In the genomic region with DNA sequence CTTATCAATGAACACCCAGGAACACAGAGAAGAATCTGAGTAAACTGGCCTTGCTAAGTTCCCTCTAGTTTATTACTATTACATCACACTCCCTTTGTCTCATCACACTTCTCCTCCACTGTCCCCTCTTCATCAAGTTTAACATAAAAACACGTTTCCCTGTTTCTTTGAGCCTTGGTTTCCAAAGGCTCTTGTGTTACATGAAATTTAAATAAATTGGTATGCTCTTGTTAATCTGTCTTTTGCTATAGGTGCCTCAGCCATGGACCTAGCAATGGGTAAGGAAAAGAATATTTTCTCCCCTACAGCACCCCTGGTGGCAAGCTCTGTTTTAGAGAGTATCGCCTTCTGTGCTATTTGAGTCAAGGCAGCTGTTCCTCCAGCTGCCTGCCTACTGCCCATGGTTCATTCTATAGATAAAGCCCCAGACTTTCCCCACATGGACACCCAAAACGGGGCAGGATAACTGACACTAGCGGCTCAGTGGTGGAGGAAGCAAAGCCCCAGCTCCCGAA, we compare ENCODE assay signal across 8 cellular contexts. TPM values are rescaled to one million over a fixed set of nuclear protein-coding genes. Genes with fewer than 3 reads are reported as not detected.
DNase-seq lines count a peak whose midpoint lies in the region; ATAC-seq, FAIRE-seq and TF ChIP-seq lines count a peak whose summit lies in the region.

No MANE protein-coding gene starts in this region.

- ATAC-seq in left lung (peak; percentile 68), GM21723 (IDR thresholded peaks at IDR 0.05; ENCODE audit: unreplicated experiment) (no peak)

- H2AFZ ChIP-seq in KMS-11 (ENCODE audit: low read depth) = no peak overlapping the region

- H3K27ac ChIP-seq in KMS-11 (no peak overlapping the region), left lung (no peak overlapping the region)

- H3K4me1 Mint-ChIP-seq in activated naive CD4-positive, alpha-beta T cell treated with anti-CD3 and anti-CD28 coated beads, Interleukin-2, amount 10 ng/mL, durations not matched to agents 7 days and 5 days = no peaks in the 10 kb centered on the region

- TF ChIP-seq CTCF in KMS-11 (conservative IDR thresholded peaks at IDR 0.05; ENCODE audit: low read depth, low read length) (0 out of 2 replicates have a peak, but pooled peaks have one; percentile 24), left lung (IDR thresholded peaks at IDR 0.05) (peak in 1 of 2 donors; percentile 25)

- no peaks in the 10 kb centered on the region for H3K27me3 ChIP-seq in KMS-11 (ENCODE audit: insufficient read depth, low read depth)
- H3K27me3 ChIP-seq in left lung = no peaks in the 10 kb centered on the region

- intact Hi-C loops in left lung (cut with DNase I) = no loop called here

- no peaks in the 10 kb centered on the region for H4K20me1 ChIP-seq in KMS-11 (ENCODE audit: insufficient read depth)

- DNase-seq in AG08396 (ENCODE audit: low spot score) (peak; percentile 53), GM03348 (ENCODE audit: low spot score) (peak; percentile 42), left lung (no peak), GM19239 (ENCODE audit: insufficient read length, low spot score) (no peak), HK-2 (ENCODE audit: unreplicated experiment) (no peak)
- DNase-seq in activated naive CD4-positive, alpha-beta T cell treated with anti-CD3 and anti-CD28 coated beads, Interleukin-2, amount 10 ng/mL, durations not matched to agents 7 days and 5 days = peak; percentile 31

- H3K4me3 ChIP-seq in KMS-11 (IDR thresholded peaks at IDR 0.05; ENCODE audit: insufficient read depth, low read depth, low read length) (no peak overlapping the region), left lung (no peak overlapping the region)

- H3K9ac ChIP-seq in KMS-11 = no peak overlapping the region

- no peaks in the 10 kb centered on the region for H3K36me3 Mint-ChIP-seq in activated naive CD4-positive, alpha-beta T cell treated with anti-CD3 and anti-CD28 coated beads, Interleukin-2, amount 10 ng/mL, durations not matched to agents 7 days and 5 days

- CTCF ChIA-PET in activated naive CD4-positive, alpha-beta T cell treated with anti-CD3 and anti-CD28 coated beads, Interleukin-2, amount 10 ng/mL, durations not matched to agents 7 days and 5 days (lab: Charles Lee) = interaction anchor here (0.6 to 0.7 kb wide), 2 partner anchors 20 to 23 kb away, joined by 3 read pairs; no protein-coding TSS in a partner anchor

- H3K9me3 Mint-ChIP-seq in activated naive CD4-positive, alpha-beta T cell treated with anti-CD3 and anti-CD28 coated beads, Interleukin-2, amount 10 ng/mL, durations not matched to agents 7 days and 5 days = no peaks in the 10 kb centered on the region

- H3K4me3 Mint-ChIP-seq in activated naive CD4-positive, alpha-beta T cell treated with anti-CD3 and anti-CD28 coated beads, Interleukin-2, amount 10 ng/mL, durations not matched to agents 7 days and 5 days = no peak overlapping the region

- no peak for FAIRE-seq in GM19239 (lab: Jason Lieb, UNC)

- H3K36me3 ChIP-seq in KMS-11 (ENCODE audit: insufficient read depth) = no peaks in the 10 kb centered on the region
- H3K36me3 ChIP-seq in left lung = no peaks in the 10 kb centered on the region

- H3K4me1 ChIP-seq in KMS-11 (ENCODE audit: low read depth, poor library complexity, severe bottlenecking) (no peaks in the 10 kb centered on the region), left lung (no peaks in the 10 kb centered on the region)

- H3K9me3 ChIP-seq in left lung = no peaks in the 10 kb centered on the region

- no peak overlapping the region for H3K4me2 ChIP-seq in KMS-11

- no peaks in the 10 kb centered on the region for H3K79me2 ChIP-seq in KMS-11 (ENCODE audit: insufficient read depth, low read depth)

- no peak overlapping the region for H3K27ac Mint-ChIP-seq in activated naive CD4-positive, alpha-beta T cell treated with anti-CD3 and anti-CD28 coated beads, Interleukin-2, amount 10 ng/mL, durations not matched to agents 7 days and 5 days

- H3K27me3 Mint-ChIP-seq in activated naive CD4-positive, alpha-beta T cell treated with anti-CD3 and anti-CD28 coated beads, Interleukin-2, amount 10 ng/mL, durations not matched to agents 7 days and 5 days = peaks cover 10% of the 10 kb centered on the region

RNA-seq across cellular contexts. Expression of a gene that starts 31.8 kb away (rescaled TPM):
- total RNA-seq in left lung = 10 to 100 TPM; 42.6 to 60.0 TPM

Comparison
In these comparisons a context has a peak if more than half of its experiments do, and no peak if none do; other contexts are left out.
1. DNase-seq: peak in AG08396 (single experiment), GM03348 (single experiment) and activated naive CD4-positive, alpha-beta T cell treated with anti-CD3 and anti-CD28 coated beads, Interleukin-2, amount 10 ng/mL, durations not matched to agents 7 days and 5 days (single experiment); none in left lung (0 of 2), GM19239 (single experiment) and HK-2 (single experiment).